8 cellular contexts compared by ENCODE assay signal in genomic region chr7:42931834-42932651, GRCh38. TPM values are rescaled to one million over a fixed set of nuclear protein-coding genes. Genes with fewer than 3 reads are reported as not detected.
A peak's percentile ranks its signal among the peaks of the same experiment; 100 is the strongest.
DNase-seq lines count a peak whose midpoint lies in the region; ATAC-seq, FAIRE-seq and TF ChIP-seq lines count a peak whose summit lies in the region.

Gene MRPL32, plus strand, starts transcription at chr7:42932376. Its CDS starts 11 bp downstream, at chr7:42932387.
Gene PSMA2, minus strand, starts transcription at chr7:42932174. Its CDS starts 16 bp downstream, at chr7:42932158.

- TF ChIP-seq CTCF in D721Med (IDR thresholded peaks at IDR 0.05; ENCODE audit: insufficient read depth, missing control alignments) (no peak), OCI-LY7 (conservative IDR thresholded peaks at IDR 0.05; ENCODE audit: low read length) (no peak), endothelial cell of umbilical vein (IDR thresholded peaks at IDR 0.05; ENCODE audit: extremely low read depth in 1 of 2, insufficient read depth in 1 of 2, low read depth in 1 of 2, low read length in 2 of 2) (no peak)

- peak within 1 kb of the TSS; percentile 65; the same call in 1 of the 2 replicates for H2AFZ ChIP-seq in OCI-LY7 (ENCODE audit: low read length)
- H2AFZ ChIP-seq in endothelial cell of umbilical vein (ENCODE audit: low read depth, low read length): peak within 1 kb of the TSS; percentile 76

- peak; percentile 99 for ATAC-seq in GM21526 (IDR thresholded peaks at IDR 0.05; ENCODE audit: low FRiP score, unreplicated experiment)

- H3K4me1 ChIP-seq in OCI-LY7 (ENCODE audit: insufficient read depth, low read length, poor library complexity, severe bottlenecking) (peaks cover 41% of the 10 kb centered on the region), endothelial cell of umbilical vein (ENCODE audit: control insufficient read depth, extremely low read depth, insufficient read depth, low read length) (peaks cover 29% of the 10 kb centered on the region)

- H3K9me3 ChIP-seq in OCI-LY7 (ENCODE audit: low read length) (no peaks in the 10 kb centered on the region), endothelial cell of umbilical vein (replicated peaks; ENCODE audit: control insufficient read depth, insufficient read depth, low read length) (no peaks in the 10 kb centered on the region)

- intact Hi-C loops in OCI-LY7 (cut with micrococcal nuclease; ENCODE audit: unreplicated experiment) (loop anchor here (2.0 to 10.0 kb wide), 2 partner anchors 43 to 653 kb away; partner anchors contain the start of gene STK17A), endothelial cell of umbilical vein (cut with micrococcal nuclease) (loop anchor here (1.0 to 10.0 kb wide), 4 partner anchors 20 to 990 kb away; partner anchors contain the start of genes C7orf25 and STK17A)

- FAIRE-seq in D721Med (lab: Jason Lieb, UNC): no peak
- FAIRE-seq in endothelial cell of umbilical vein (lab: Jason Lieb, UNC): peak; percentile 91

- H3K4me3 ChIP-seq in OCI-LY7 (ENCODE audit: low read depth, low read length, poor library complexity, severe bottlenecking): peak within 1 kb of the TSS; percentile 96
- peak within 1 kb of the TSS; percentile 54 to 95 (median 91) for H3K4me3 ChIP-seq in endothelial cell of umbilical vein (replicated peaks in 1 of 3; ENCODE audit: insufficient read depth in 1 of 3, low read depth in 1 of 3, low read length in 3 of 3)

- H3K36me3 ChIP-seq in OCI-LY7 (ENCODE audit: insufficient read depth, low read length) (peaks cover 62% of the 10 kb centered on the region), endothelial cell of umbilical vein (ENCODE audit: control insufficient read depth in 2 of 2, extremely low read depth in 1 of 2, insufficient read depth in 2 of 2, low read length in 2 of 2) (peaks cover 0 to 14% of the 10 kb centered on the region in 2 experiments)

- H4K20me1 ChIP-seq in OCI-LY7 (ENCODE audit: insufficient read depth, low read length) (peaks cover 35% of the 10 kb centered on the region), endothelial cell of umbilical vein (replicated peaks; ENCODE audit: control insufficient read depth, extremely low read depth, insufficient read depth, low read length) (no peaks in the 10 kb centered on the region)

- H3K9me2 ChIP-seq in OCI-LY7 (ENCODE audit: insufficient read depth, low read length): no peaks in the 10 kb centered on the region

- no peaks in the 10 kb centered on the region for H3K27me3 ChIP-seq in endothelial cell of umbilical vein (ENCODE audit: control insufficient read depth in 2 of 2, insufficient read depth in 2 of 2, low read length in 2 of 2)

- peak; percentile 74 for TF ChIP-seq POLR2A in endothelial cell of umbilical vein (IDR thresholded peaks at IDR 0.05; ENCODE audit: low read depth, low read length)

- CTCF ChIA-PET in OCI-LY7 (lab: Charles Lee; ENCODE audit: unreplicated experiment) (no interaction called here), endothelial cell of umbilical vein (lab: Charles Lee) (interaction anchor here (0.7 to 2.4 kb wide), 16 partner anchors 9 to 991 kb away, joined by 3 to 26 read pairs (median 4); partner anchors contain the start of genes C7orf25 and STK17A)

- POLR2A ChIA-PET in OCI-LY7 (lab: Charles Lee) (interaction anchor here (0.8 to 4.6 kb wide), 13 partner anchors 9 to 319 kb away, joined by 3 to 25 read pairs (median 5); partner anchors contain the start of gene C7orf25), endothelial cell of umbilical vein (lab: Charles Lee) (interaction anchor here (0.6 to 1.1 kb wide), 6 partner anchors 13 to 797 kb away, joined by 3 to 6 read pairs (median 4); partner anchors contain the start of genes COA1 and STK17A)

- DNase-seq in D721Med (ENCODE audit: insufficient read length, low spot score): peak; percentile 82
- DNase-seq in HuH-7.5 (ENCODE audit: low spot score): peak; percentile 83
- peak; percentile 98 for DNase-seq in OCI-LY7 (ENCODE audit: low spot score)
- peak; percentile 89 for DNase-seq in activated T-cell treated with anti-CD3 and anti-CD28 coated beads for 1 hour (ENCODE audit: low read depth)
- peak; percentile 99 for DNase-seq in endothelial cell of umbilical vein (ENCODE audit: low read depth, low spot score)
- peak; percentile 99 for DNase-seq in midbrain (lab: John Stamatoyannopoulos, UW)
- peak; percentile 82 to 89 for DNase-seq in stimulated activated CD8-positive, alpha-beta memory T cell treated with anti-CD3 and anti-CD28 coated beads, Interleukin-2, amount 100 ng/mL, for 1 hour (ENCODE audit: low read depth in 2 of 2)

- H3K27ac ChIP-seq in OCI-LY7 (ENCODE audit: low read depth, low read length, poor library complexity, severe bottlenecking) (peak within 1 kb of the TSS; percentile 58), endothelial cell of umbilical vein (ENCODE audit: insufficient read depth, low read depth, low read length) (peak within 1 kb of the TSS; percentile 64)

- peak within 1 kb of the TSS; percentile 87 for H3K9ac ChIP-seq in endothelial cell of umbilical vein (replicated peaks; ENCODE audit: extremely low read depth, insufficient read depth, low read length)

- no peaks in the 10 kb centered on the region for H3K9me1 ChIP-seq in endothelial cell of umbilical vein (replicated peaks; ENCODE audit: control insufficient read depth, extremely low read depth, insufficient read depth, low read length)

- H3K79me2 ChIP-seq in OCI-LY7 (ENCODE audit: insufficient read depth, low read depth, low read length) (peaks cover 75% of the 10 kb centered on the region), endothelial cell of umbilical vein (ENCODE audit: control insufficient read depth, insufficient read depth, low read length) (peaks cover 77% of the 10 kb centered on the region)

- BruUV-seq in OCI-LY7 (replicated peaks; lab: Mats Ljungman, UMichigan): TSS peak; percentile 79
- BruUV-seq in endothelial cell of umbilical vein (replicated peaks; lab: Mats Ljungman, UMichigan): no TSS peak

- dilution Hi-C loops in endothelial cell of umbilical vein (cut with MboI; ENCODE audit: extremely low pct_ligation_motif_present, low sequenced_read_pairs): no loop called here

- peak within 1 kb of the TSS; percentile 93 for H3K4me2 ChIP-seq in OCI-LY7 (ENCODE audit: low read length)
- peak within 1 kb of the TSS; percentile 90 for H3K4me2 ChIP-seq in endothelial cell of umbilical vein (ENCODE audit: insufficient read depth, low read length)

TF ChIP-seq in endothelial cell of umbilical vein, 7 proteins besides CTCF, POLR2A, EP300 and RAD21:
- TF ChIP-seq POLR2AphosphoS5 (IDR thresholded peaks at IDR 0.05; ENCODE audit: insufficient read depth, low read depth, low read length) (peak; percentile 62), MYC (IDR thresholded peaks at IDR 0.05; ENCODE audit: low read depth, low read length) (peak; percentile 38), JUN (IDR thresholded peaks at IDR 0.05; ENCODE audit: borderline replicate concordance, insufficient read depth, insufficient read length, low read depth) (no peak)
- TF ChIP-seq, protein P1, sequence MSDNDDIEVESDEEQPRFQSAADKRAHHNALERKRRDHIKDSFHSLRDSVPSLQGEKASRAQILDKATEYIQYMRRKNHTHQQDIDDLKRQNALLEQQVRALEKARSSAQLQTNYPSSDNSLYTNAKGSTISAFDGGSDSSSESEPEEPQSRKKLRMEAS (IDR thresholded peaks at IDR 0.05; ENCODE audit: insufficient read depth, insufficient read length): peak; percentile 65

RNA-seq across cellular contexts. Expression of gene MRPL32, which starts in this region (rescaled TPM):
- total RNA-seq in OCI-LY7 (2014; rRNA removed; shearing (Covaris generic)): 61.8 and 89.7 TPM in 2 replicates
- total RNA-seq in OCI-LY7 (2022): 55.7 and 59.7 TPM in 2 replicates
- 56.6 and 62.2 TPM in 2 replicates for total RNA-seq in endothelial cell of umbilical vein
- polyA plus RNA-seq in endothelial cell of umbilical vein: 28.3 and 39.9 TPM in 2 replicates
- 71.0 and 74.1 TPM in 2 replicates for polyA plus RNA-seq in endothelial cell of umbilical vein (2011; cell fraction: cytosol; rRNA removed)
- polyA plus RNA-seq in endothelial cell of umbilical vein (2011; cell fraction: nucleus; rRNA removed): 46.2 and 69.8 TPM in 2 replicates
- 54.9 and 76.2 TPM in 2 replicates for polyA plus RNA-seq in endothelial cell of umbilical vein (2012)
- polyA minus RNA-seq in endothelial cell of umbilical vein: 9.0 and 10.9 TPM in 2 replicates
- polyA minus RNA-seq in endothelial cell of umbilical vein (2011; cell fraction: cytosol; rRNA and poly(A)+ RNA removed): 15.9 TPM
- 13.6 and 13.9 TPM in 2 replicates for polyA minus RNA-seq in endothelial cell of umbilical vein (2011; cell fraction: nucleus; rRNA and poly(A)+ RNA removed)

RNA-seq across cellular contexts. Expression of gene PSMA2, which starts in this region (rescaled TPM):
- total RNA-seq in OCI-LY7 (2014; rRNA removed; shearing (Covaris generic)): 40.2 and 45.7 TPM in 2 replicates
- total RNA-seq in OCI-LY7 (2022) (101 and 145 TPM in 2 replicates), endothelial cell of umbilical vein (110 and 118 TPM in 2 replicates)
- polyA plus RNA-seq in endothelial cell of umbilical vein: 73.3 and 107 TPM in 2 replicates
- 127 and 145 TPM in 2 replicates for polyA plus RNA-seq in endothelial cell of umbilical vein (2011; cell fraction: cytosol; rRNA removed)
- 49.8 and 72.9 TPM in 2 replicates for polyA plus RNA-seq in endothelial cell of umbilical vein (2011; cell fraction: nucleus; rRNA removed)
- polyA plus RNA-seq in endothelial cell of umbilical vein (2012): 139 and 231 TPM in 2 replicates
- 23.5 and 31.9 TPM in 2 replicates for polyA minus RNA-seq in endothelial cell of umbilical vein
- polyA minus RNA-seq in endothelial cell of umbilical vein (2011; cell fraction: cytosol; rRNA and poly(A)+ RNA removed): 26.9 TPM
- polyA minus RNA-seq in endothelial cell of umbilical vein (2011; cell fraction: nucleus; rRNA and poly(A)+ RNA removed): 15.7 and 25.1 TPM in 2 replicates

Comparison
In these comparisons a context has a peak if more than half of its experiments do, and no peak if none do; other contexts are left out.
1. Peak in every context shown above with its lines: DNase-seq, ATAC-seq, H3K4me3 ChIP-seq and H3K27ac ChIP-seq.